ENCODE assay signal across 25 cellular contexts in the genomic region with DNA sequence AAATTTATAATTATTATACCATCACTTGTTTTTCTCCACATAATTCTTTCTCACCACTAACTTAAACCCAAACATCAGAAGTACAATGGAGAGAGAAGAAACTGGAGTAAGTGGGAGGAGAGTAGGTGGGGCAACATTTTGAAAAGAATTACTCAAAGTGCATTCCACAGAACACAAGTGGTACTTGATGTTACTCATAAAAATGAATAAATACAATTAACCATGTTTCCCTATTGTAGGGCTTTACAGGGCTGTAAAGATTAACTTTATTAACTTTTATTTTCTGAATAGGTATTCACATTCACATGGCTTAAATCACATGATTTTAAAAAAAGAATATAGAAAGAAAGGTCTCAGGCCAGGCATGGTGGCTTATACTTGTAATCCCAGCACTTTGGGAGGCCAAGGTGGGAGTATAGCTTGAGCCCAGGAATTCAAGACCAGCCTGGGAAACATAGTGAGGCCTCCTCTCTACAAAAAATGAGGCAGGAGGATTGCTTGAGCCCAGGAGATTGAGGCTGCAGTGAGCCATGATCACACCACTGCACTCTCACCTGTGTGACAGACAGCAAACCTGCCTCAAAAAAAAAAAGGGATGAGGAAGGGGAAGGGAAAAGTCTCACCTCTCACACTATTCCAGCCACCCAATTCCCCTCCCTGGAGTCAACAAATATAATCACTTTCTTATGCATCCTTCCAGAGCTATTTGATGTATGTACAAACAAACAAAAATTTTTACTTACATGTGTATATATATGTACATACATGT. TPM values are rescaled to one million over a fixed set of nuclear protein-coding genes. Genes with fewer than 3 reads are reported as not detected.
A peak's percentile ranks its signal among the peaks of the same experiment; 100 is the strongest.
DNase-seq lines count a peak whose midpoint lies in the region; ATAC-seq, FAIRE-seq and TF ChIP-seq lines count a peak whose summit lies in the region.
"Had no signal": no experiment of that assay in that cellular context is flagged by ENCODE, and none has a peak within 500 bp of the region (broad histone marks: within the 10 kb centered on the region; RNA-seq: fewer than 3 reads in every experiment).

No MANE protein-coding gene starts in this region.

- no peak for FAIRE-seq in bronchial epithelial cell (lab: Jason Lieb, UNC)
- FAIRE-seq: G401.6 had no signal

- intact Hi-C loops in lower lobe of right lung (cut with DNase I) = no loop called here

- no peaks in the 10 kb centered on the region for H3K4me1 ChIP-seq in lower lobe of right lung
- H3K4me1 ChIP-seq: gastroesophageal sphincter had no signal

- no peaks in the 10 kb centered on the region for H3K9me3 ChIP-seq in lower lobe of right lung
- H3K9me3 ChIP-seq: gastroesophageal sphincter, tibial nerve had no signal

- in situ Hi-C loops in ACHN (cut with HindIII; ENCODE audit: low pct_ligation_motif_present, low pct_unique_long_range_greater_than_20kb, low sequenced_read_pairs) = no loop called here

- H3K27ac ChIP-seq in lower lobe of right lung = peak overlapping the region; percentile 66
- H3K27ac ChIP-seq: coronary artery, gastroesophageal sphincter, tibial nerve had no signal

- DNase-seq in ACHN (peak; percentile 47), M059J (ENCODE audit: low read depth) (peak; percentile 14), bronchial epithelial cell (ENCODE audit: low read depth) (peak; percentile 46), lower lobe of right lung (no peak), SIG-M5 (lab: John Stamatoyannopoulos, UW) (no peak), epidermal melanocyte (ENCODE audit: insufficient read length, low spot score) (no peak)
- DNase-seq: activated CD8-positive, alpha-beta T cell treated with anti-CD3 and anti-CD28 coated beads for 36 hours; activated effector memory CD4-positive, alpha-beta T cell treated with anti-CD3 and anti-CD28 coated beads, Interleukin-2, amount 50 U/mL, for 16 hours; activated naive CD8-positive, alpha-beta T cell treated with anti-CD3 and anti-CD28 coated beads, Interleukin-2, amount 10 ng/mL, durations not matched to agents 7 days and 5 days; CD8-positive, alpha-beta T cell; effector memory CD8-positive, alpha-beta T cell; hypothalamus; mammary epithelial cell; NCI-H2029; NCI-H446; stimulated activated CD8-positive, alpha-beta memory T cell treated with anti-CD3 and anti-CD28 coated beads, Interleukin-4, amount 100 ng/mL, for 48 hours had no signal

- peak; percentile 75 to 92 for ATAC-seq in lower lobe of right lung
- ATAC-seq in HG03521 (IDR thresholded peaks at IDR 0.05; ENCODE audit: unreplicated experiment) = no peak
- no peak for ATAC-seq in GM18861 (IDR thresholded peaks at IDR 0.05; ENCODE audit: unreplicated experiment)
- ATAC-seq: activated CD4-positive, CD25-positive, alpha-beta regulatory T cell treated with anti-CD3 and anti-CD28 coated beads, Interleukin-2, amount 50 U/mL, for 24 hours; activated CD8-positive, alpha-beta T cell treated with anti-CD3 and anti-CD28 coated beads for 36 hours; CD8-positive, alpha-beta T cell; effector memory CD8-positive, alpha-beta T cell; gastroesophageal sphincter; Right ventricle myocardium inferior had no signal

- H3K36me3 ChIP-seq in bronchial epithelial cell (ENCODE audit: control insufficient read depth, insufficient read depth, low read length) = no peaks in the 10 kb centered on the region
- H3K36me3 ChIP-seq in lower lobe of right lung = no peaks in the 10 kb centered on the region
- H3K36me3 ChIP-seq: gastroesophageal sphincter, tibial nerve had no signal

- TF ChIP-seq CTCF in bronchial epithelial cell (IDR thresholded peaks at IDR 0.05; ENCODE audit: insufficient read depth, low read length, severe bottlenecking) (no peak), lower lobe of right lung (IDR thresholded peaks at IDR 0.05) (no peak)

- H3K4me3 ChIP-seq in bronchial epithelial cell (ENCODE audit: low read depth, low read length) (no peak overlapping the region), lower lobe of right lung (no peak overlapping the region)
- H3K4me3 ChIP-seq: coronary artery, gastroesophageal sphincter, tibial nerve had no signal

- H3K27me3 ChIP-seq in bronchial epithelial cell (ENCODE audit: control insufficient read depth, insufficient read depth, low read length) = no peaks in the 10 kb centered on the region
- H3K27me3 ChIP-seq in lower lobe of right lung (ENCODE audit: low read depth) = no peaks in the 10 kb centered on the region
- H3K27me3 ChIP-seq: tibial nerve had no signal

RNA-seq across cellular contexts. Expression of gene KCNG3, which starts 47.1 kb away (rescaled TPM):
- total RNA-seq in M059J (2014; rRNA removed; shearing (Covaris generic)) = 0.02 and 0.52 TPM in 2 replicates
- under 0.01 TPM in 1 of 2 replicates, not detected in the other for total RNA-seq in bronchial epithelial cell
- 0.89 TPM for total RNA-seq in lower lobe of right lung
- total RNA-seq: myocyte, Right ventricle myocardium inferior had no signal

Comparison
In these comparisons a context has a peak if more than half of its experiments do, and no peak if none do; other contexts are left out.
1. DNase-seq: peak in ACHN (single experiment), M059J (single experiment) and bronchial epithelial cell (single experiment); none in lower lobe of right lung (single experiment), SIG-M5 (single experiment) and epidermal melanocyte (single experiment).
2. ATAC-seq: peak in lower lobe of right lung (2 of 2); none in HG03521 (single experiment) and GM18861 (single experiment).